Comparison of ENCODE assay signal across 1 cellular context in genomic region chr9:123945464-123945984, GRCh38.
TF ChIP-seq lines count a peak whose summit lies in the region.

No MANE protein-coding gene starts in this region.

TF ChIP-seq in HepG2, 621 proteins besides CTCF, POLR2A, EP300 and RAD21 (continued from another document):
- TF ChIP-seq, protein P1, sequence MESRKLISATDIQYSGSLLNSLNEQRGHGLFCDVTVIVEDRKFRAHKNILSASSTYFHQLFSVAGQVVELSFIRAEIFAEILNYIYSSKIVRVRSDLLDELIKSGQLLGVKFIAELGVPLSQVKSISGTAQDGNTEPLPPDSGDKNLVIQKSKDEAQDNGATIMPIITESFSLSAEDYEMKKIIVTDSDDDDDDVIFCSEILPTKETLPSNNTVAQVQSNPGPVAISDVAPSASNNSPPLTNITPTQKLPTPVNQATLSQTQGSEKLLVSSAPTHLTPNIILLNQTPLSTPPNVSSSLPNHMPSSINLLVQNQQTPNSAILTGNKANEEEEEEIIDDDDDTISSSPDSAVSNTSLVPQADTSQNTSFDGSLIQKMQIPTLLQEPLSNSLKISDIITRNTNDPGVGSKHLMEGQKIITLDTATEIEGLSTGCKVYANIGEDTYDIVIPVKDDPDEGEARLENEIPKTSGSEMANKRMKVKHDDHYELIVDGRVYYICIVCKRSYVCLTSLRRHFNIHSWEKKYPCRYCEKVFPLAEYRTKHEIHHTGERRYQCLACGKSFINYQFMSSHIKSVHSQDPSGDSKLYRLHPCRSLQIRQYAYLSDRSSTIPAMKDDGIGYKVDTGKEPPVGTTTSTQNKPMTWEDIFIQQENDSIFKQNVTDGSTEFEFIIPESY (CRISPR knock-in tag; IDR thresholded peaks at IDR 0.05) = peak; percentile 69; the same call in 1 of the 2 replicates
- TF ChIP-seq ZNF770 (CRISPR knock-in tag; IDR thresholded peaks at IDR 0.05) = peak; percentile 42; the same call in 1 of the 2 replicates
- peak; percentile 54 for TF ChIP-seq TEAD3 (CRISPR knock-in tag; optimal IDR thresholded peaks at IDR 0.05; ENCODE audit: borderline replicate concordance)
- TF ChIP-seq CEBPG (CRISPR knock-in tag; IDR thresholded peaks at IDR 0.05) = peak; percentile 54
- peak; percentile 16; the same call in 1 of the 2 replicates for TF ChIP-seq KDM1A (CRISPR knock-in tag; IDR thresholded peaks at IDR 0.05)
- TF ChIP-seq CEBPB (IDR thresholded peaks at IDR 0.05; ENCODE audit: borderline replicate concordance, low read depth, low read length) = peak; percentile 30; the same call in 1 of the 2 replicates
